ENCODE assay signal across 28 cellular contexts in genomic region chr15:79437275-79438000, GRCh38.
"Had no signal": no experiment of that assay in that cellular context is flagged by ENCODE, and none has a peak within 500 bp of the region (broad histone marks: within the 10 kb centered on the region; RNA-seq: fewer than 3 reads in every experiment).

No MANE protein-coding gene starts in this region.

- H3K27ac ChIP-seq: ascending aorta, foreskin keratinocyte, heart left ventricle, neural progenitor cell, right atrium auricular region had no signal

- H3K27me3 ChIP-seq: ascending aorta had no signal

- H3K9me3 ChIP-seq: adrenal gland, ascending aorta, heart left ventricle, right atrium auricular region had no signal

- H3K36me3 Mint-ChIP-seq: brain, immature natural killer cell, memory B cell, natural killer cell, neural progenitor cell, type B pancreatic cell had no signal

- H3K27ac Mint-ChIP-seq: activated B cell treated with CpG ODN at 0.5 μM for 24 hours; activated CD4-positive, alpha-beta T cell treated with anti-CD3 and anti-CD28 coated beads for 36 hours; brain; endodermal cell; immature natural killer cell; memory B cell; natural killer cell; neural progenitor cell; type B pancreatic cell had no signal

- H3K36me3 ChIP-seq: adrenal gland, ascending aorta, heart left ventricle, neural progenitor cell, right atrium auricular region had no signal

- DNase-seq: activated B cell treated with CpG ODN at 0.5 μM for 24 hours; activated CD4-positive, alpha-beta T cell treated with anti-CD3 and anti-CD28 coated beads for 36 hours; activated CD4-positive, alpha-beta T cell treated with anti-CD3 and anti-CD28 coated beads, Interleukin-2, amount 50 U/mL, for 4 hours; activated CD8-positive, alpha-beta memory T cell treated with anti-CD3 and anti-CD28 coated beads for 24 hours; activated gamma-delta T cell; activated naive CD4-positive, alpha-beta T cell treated with anti-CD3 and anti-CD28 coated beads, Interleukin-2, amount 50 U/mL, for 16 hours; adrenal gland; endodermal cell; foreskin keratinocyte; heart left ventricle; hypothalamus; immature natural killer cell; kidney; left colon; natural killer cell; occipital lobe; stimulated activated CD4-positive, alpha-beta T cell treated with anti-CD3 and anti-CD28 coated beads, Interleukin-2, amount 100 ng/mL, for 24 hours; stimulated activated naive CD4-positive, alpha-beta T cell treated with Interleukin-2 at 50 U/mL for 16 hours; substantia nigra; T-helper 2 cell had no signal

- H3K4me1 Mint-ChIP-seq: activated B cell treated with CpG ODN at 0.5 μM for 24 hours; activated CD4-positive, alpha-beta T cell treated with anti-CD3 and anti-CD28 coated beads for 36 hours; immature natural killer cell; memory B cell had no signal

- H3K4me3 Mint-ChIP-seq: activated B cell treated with CpG ODN at 0.5 μM for 24 hours; activated CD4-positive, alpha-beta T cell treated with anti-CD3 and anti-CD28 coated beads for 36 hours; brain; endodermal cell; immature natural killer cell; memory B cell; natural killer cell; neural progenitor cell; type B pancreatic cell had no signal

- H3K9me3 Mint-ChIP-seq: activated B cell treated with CpG ODN at 0.5 μM for 24 hours, endodermal cell, immature natural killer cell, memory B cell, natural killer cell, neural progenitor cell, type B pancreatic cell had no signal

- H3K4me3 ChIP-seq: adrenal gland, ascending aorta, heart left ventricle, neural progenitor cell, right atrium auricular region, smooth muscle cell had no signal

- H3K4me1 ChIP-seq: foreskin keratinocyte had no signal

- ATAC-seq: activated CD4-positive, alpha-beta T cell treated with anti-CD3 and anti-CD28 coated beads for 36 hours; esophagus mucosa; foreskin keratinocyte; heart left ventricle; left colon; natural killer cell had no signal
